18 cellular contexts compared by ENCODE assay signal in the genomic region with DNA sequence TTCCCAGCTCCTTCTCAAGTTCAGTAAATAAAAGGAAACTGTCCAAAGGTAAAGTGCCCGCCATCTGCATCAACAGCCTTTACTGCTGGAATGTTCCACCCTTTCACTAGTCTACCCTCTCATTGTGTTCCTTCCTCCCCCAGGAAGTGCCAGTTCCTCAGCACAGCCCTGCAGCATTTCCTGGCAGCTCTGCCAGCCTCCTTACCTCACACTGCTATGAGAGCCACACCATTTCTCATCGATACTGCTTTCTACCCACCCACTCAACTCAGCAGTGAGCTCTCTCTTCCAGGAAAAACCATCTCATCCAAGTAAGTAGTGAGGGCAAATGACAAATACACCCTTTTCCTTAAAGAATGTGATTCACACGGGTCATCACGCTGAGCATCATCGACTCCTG. TPM values are rescaled to one million over a fixed set of nuclear protein-coding genes. Genes with fewer than 3 reads are reported as not detected.
A peak's percentile ranks its signal among the peaks of the same experiment; 100 is the strongest.
DNase-seq lines count a peak whose midpoint lies in the region; ATAC-seq and TF ChIP-seq lines count a peak whose summit lies in the region.
"Had no signal": no experiment of that assay in that cellular context is flagged by ENCODE, and none has a peak within 500 bp of the region (broad histone marks: within the 10 kb centered on the region; RNA-seq: fewer than 3 reads in every experiment).

No MANE protein-coding gene starts in this region.

- H3K27me3 Mint-ChIP-seq in activated CD4-positive, alpha-beta T cell treated with anti-CD3 and anti-CD28 coated beads, Interleukin-2, amount 10 ng/mL, durations not matched to agents 24 days and 14 days: no peaks in the 10 kb centered on the region
- no peaks in the 10 kb centered on the region for H3K27me3 Mint-ChIP-seq in T-helper 17 cell
- H3K27me3 Mint-ChIP-seq in nephron progenitor cell (ENCODE audit: low read depth, poor library complexity): peaks cover 3% of the 10 kb centered on the region

- no peaks in the 10 kb centered on the region for H3K9me2 ChIP-seq in Karpas-422 (replicated peaks; ENCODE audit: insufficient read depth, low read length)

- peak; percentile 47 for DNase-seq in activated CD4-positive, alpha-beta T cell treated with anti-CD3 and anti-CD28 coated beads, Interleukin-2, amount 10 ng/mL, durations not matched to agents 24 days and 14 days
- no peak for DNase-seq in activated CD4-positive, alpha-beta T cell treated with anti-CD3 and anti-CD28 coated beads for 4 hours
- DNase-seq in GF-D8 (lab: John Stamatoyannopoulos, UW) (peak; percentile 30), T-helper 17 cell (no peak), nephron progenitor cell (no peak), NCI-H1436 (lab: John Stamatoyannopoulos, UW) (no peak), Karpas-422 (no peak)
- DNase-seq: 8988T, HFFc6, NCI-H1105, NCI-H187, NCI-H774 had no signal

- no peak overlapping the region for H3K4me3 ChIP-seq in Karpas-422 (ENCODE audit: low read length)
- H3K4me3 ChIP-seq: GM12878, GM23338, K562 had no signal

- no peak overlapping the region for H3K4me3 Mint-ChIP-seq in activated CD4-positive, alpha-beta T cell treated with anti-CD3 and anti-CD28 coated beads, Interleukin-2, amount 10 ng/mL, durations not matched to agents 24 days and 14 days
- H3K4me3 Mint-ChIP-seq in T-helper 17 cell (no peak overlapping the region), nephron progenitor cell (no peak overlapping the region)
- H3K4me3 Mint-ChIP-seq: GM23338, HFFc6 had no signal

- no peak overlapping the region for H3K27ac Mint-ChIP-seq in activated CD4-positive, alpha-beta T cell treated with anti-CD3 and anti-CD28 coated beads, Interleukin-2, amount 10 ng/mL, durations not matched to agents 24 days and 14 days
- peak overlapping the region; percentile 39 for H3K27ac Mint-ChIP-seq in T-helper 17 cell
- peak overlapping the region; percentile 1 for H3K27ac Mint-ChIP-seq in nephron progenitor cell
- H3K27ac Mint-ChIP-seq: GM23338, HFFc6 had no signal

- H4K20me1 ChIP-seq in Karpas-422 (ENCODE audit: insufficient read depth, low read depth, low read length): no peaks in the 10 kb centered on the region

- H2AFZ ChIP-seq in Karpas-422 (ENCODE audit: low read length): no peak overlapping the region

- no peak overlapping the region for H3K4me2 ChIP-seq in Karpas-422 (ENCODE audit: low read depth, low read length, poor library complexity, severe bottlenecking)
- H3K4me2 ChIP-seq: GM23338 had no signal

- H3K27ac ChIP-seq in Karpas-422 (ENCODE audit: low read length): no peak overlapping the region
- H3K27ac ChIP-seq: C4-2B, HL-60 had no signal

- ATAC-seq in T-helper 17 cell (no peak), HG02798 (IDR thresholded peaks at IDR 0.05; ENCODE audit: poor library complexity, unreplicated experiment) (no peak)
- ATAC-seq: GM12878, GM23338, K562 had no signal

- H3K79me2 ChIP-seq in Karpas-422 (ENCODE audit: low read length): no peaks in the 10 kb centered on the region

- H3K27me3 ChIP-seq in Karpas-422 (ENCODE audit: low read length): no peaks in the 10 kb centered on the region

- H3K9me3 ChIP-seq in T-helper 17 cell (ENCODE audit: control insufficient read depth, low read length, poor library complexity, severe bottlenecking) (no peaks in the 10 kb centered on the region), Karpas-422 (ENCODE audit: low read length) (no peaks in the 10 kb centered on the region)

- TF ChIP-seq CTCF in nephron progenitor cell (IDR thresholded peaks at IDR 0.05): no peak

- no peaks in the 10 kb centered on the region for H3K9me3 Mint-ChIP-seq in activated CD4-positive, alpha-beta T cell treated with anti-CD3 and anti-CD28 coated beads, Interleukin-2, amount 10 ng/mL, durations not matched to agents 24 days and 14 days
- H3K9me3 Mint-ChIP-seq in nephron progenitor cell: peaks cover 8% of the 10 kb centered on the region
- H3K9me3 Mint-ChIP-seq: HFFc6 had no signal

- no peaks in the 10 kb centered on the region for H3K4me1 ChIP-seq in Karpas-422 (ENCODE audit: low read length)

- H3K36me3 ChIP-seq in Karpas-422 (ENCODE audit: insufficient read depth, low read length): no peaks in the 10 kb centered on the region

- intact Hi-C loops in activated CD4-positive, alpha-beta T cell treated with anti-CD3 and anti-CD28 coated beads, Interleukin-2, amount 10 ng/mL, durations not matched to agents 24 days and 14 days (cut with micrococcal nuclease): no loop called here

- H3K4me1 Mint-ChIP-seq in activated CD4-positive, alpha-beta T cell treated with anti-CD3 and anti-CD28 coated beads, Interleukin-2, amount 10 ng/mL, durations not matched to agents 24 days and 14 days: peaks cover 4% of the 10 kb centered on the region
- H3K4me1 Mint-ChIP-seq in T-helper 17 cell (peaks cover 13% of the 10 kb centered on the region), nephron progenitor cell (peaks cover 7% of the 10 kb centered on the region)

- H3K9ac ChIP-seq in Karpas-422 (ENCODE audit: low read length): no peak overlapping the region

- H3K36me3 Mint-ChIP-seq in activated CD4-positive, alpha-beta T cell treated with anti-CD3 and anti-CD28 coated beads, Interleukin-2, amount 10 ng/mL, durations not matched to agents 24 days and 14 days (ENCODE audit: low read depth): no peaks in the 10 kb centered on the region
- H3K36me3 Mint-ChIP-seq in T-helper 17 cell (ENCODE audit: low read depth) (no peaks in the 10 kb centered on the region), nephron progenitor cell (ENCODE audit: low read depth) (no peaks in the 10 kb centered on the region)

RNA-seq across cellular contexts. Expression of a gene that starts 19.8 kb away (rescaled TPM):
- total RNA-seq in activated CD4-positive, alpha-beta T cell treated with anti-CD3 and anti-CD28 coated beads, Interleukin-2, amount 10 ng/mL, durations not matched to agents 24 days and 14 days: 44.5 and 45.4 TPM in 2 replicates
- total RNA-seq in T-helper 17 cell: 10 to 100 TPM; 22.7 to 25.6 TPM
- 34.7 and 38.2 TPM in 2 replicates for total RNA-seq in Karpas-422 (2014; rRNA removed; shearing (Covaris generic); ENCODE audit: low replicate concordance)

Comparison
In these comparisons a context has a peak if more than half of its experiments do, and no peak if none do; other contexts are left out.
1. DNase-seq: peak in activated CD4-positive, alpha-beta T cell treated with anti-CD3 and anti-CD28 coated beads, Interleukin-2, amount 10 ng/mL, durations not matched to agents 24 days and 14 days (single experiment) and GF-D8 (single experiment); none in activated CD4-positive, alpha-beta T cell treated with anti-CD3 and anti-CD28 coated beads for 4 hours (0 of 2), T-helper 17 cell (0 of 3), nephron progenitor cell (single experiment), NCI-H1436 (single experiment) and Karpas-422 (single experiment).